In genomic region chr9:104991144-104991953, GRCh38 we compare ENCODE assay signal across 8 cellular contexts.
DNase-seq lines count a peak whose midpoint lies in the region; ATAC-seq and TF ChIP-seq lines count a peak whose summit lies in the region.

No MANE protein-coding gene starts in this region.

- H3K4me1 ChIP-seq in muscle layer of colon (ENCODE audit: insufficient read depth, low read length): peaks cover 33% of the 10 kb centered on the region

- no peaks in the 10 kb centered on the region for H3K36me3 ChIP-seq in muscle layer of colon (ENCODE audit: insufficient read depth, low read length)

- H3K4me1 Mint-ChIP-seq in activated T-cell treated with anti-CD3 and anti-CD28 coated beads, Interleukin-2, amount 50 U/mL, for 4 hours (ENCODE audit: low read depth): peaks cover 39% of the 10 kb centered on the region

- peak overlapping the region; percentile 45 to 82 for H3K4me3 ChIP-seq in muscle layer of colon (ENCODE audit: low read depth in 1 of 2, low read length in 2 of 2)

- H3K9ac ChIP-seq in muscle layer of colon (ENCODE audit: low read length): peak overlapping the region; percentile 50

- ATAC-seq in GM21381 (IDR thresholded peaks at IDR 0.05; ENCODE audit: unreplicated experiment) (peak; percentile 85), esophagus mucosa (peak; percentile 96)
- ATAC-seq in activated T-cell treated with anti-CD3 and anti-CD28 coated beads, Interleukin-2, amount 50 U/mL, for 4 hours: peak; percentile 84 to 86

- H3K36me3 Mint-ChIP-seq in activated T-cell treated with anti-CD3 and anti-CD28 coated beads, Interleukin-2, amount 50 U/mL, for 4 hours (ENCODE audit: insufficient read depth): no peaks in the 10 kb centered on the region

- peak overlapping the region; percentile 86 for H3K27ac ChIP-seq in muscle layer of colon (ENCODE audit: low read depth, low read length)

- DNase-seq in COLO829 (ENCODE audit: low spot score) (peak; percentile 76), HUDEP-2 (lab: John Stamatoyannopoulos, UW; ENCODE audit: unreplicated experiment in 76 of 76) (peak in 72 of 76 experiments; percentile 10 to 90 (median 70))
- peak; percentile 74 for DNase-seq in activated T-cell treated with anti-CD3 and anti-CD28 coated beads, Interleukin-2, amount 50 U/mL, for 4 hours
- peak; percentile 57 to 62 for DNase-seq in stimulated activated CD8-positive, alpha-beta memory T cell treated with anti-CD3 and anti-CD28 coated beads, Interleukin-7, amount 100 ng/mL, for 1 hour (ENCODE audit: low read depth in 2 of 2)

- H3K27me3 ChIP-seq in muscle layer of colon (ENCODE audit: control insufficient read depth in 1 of 2, insufficient read depth in 2 of 2, low read length in 2 of 2): no peaks in the 10 kb centered on the region

- peak overlapping the region; percentile 80 for H3K4me3 Mint-ChIP-seq in activated T-cell treated with anti-CD3 and anti-CD28 coated beads, Interleukin-2, amount 50 U/mL, for 4 hours

- H3K9me3 Mint-ChIP-seq in activated T-cell treated with anti-CD3 and anti-CD28 coated beads, Interleukin-2, amount 50 U/mL, for 4 hours: no peaks in the 10 kb centered on the region

- peaks cover 22% of the 10 kb centered on the region for H3K27me3 Mint-ChIP-seq in activated T-cell treated with anti-CD3 and anti-CD28 coated beads, Interleukin-2, amount 50 U/mL, for 4 hours (ENCODE audit: low read depth)

- no peaks in the 10 kb centered on the region for H3K9me3 ChIP-seq in muscle layer of colon (ENCODE audit: low read length)

TF ChIP-seq in PFSK-1, 5 proteins besides CTCF, POLR2A, EP300 and RAD21:
- TF ChIP-seq FOXP2 (optimal IDR thresholded peaks at IDR 0.05; ENCODE audit: borderline replicate concordance, extremely low read depth, extremely low read length, insufficient read depth) (peak; percentile 7), POLR2AphosphoS5 (IDR thresholded peaks at IDR 0.05; ENCODE audit: low read depth, low read length) (no peak; the same call in 1 of the 2 replicates), SIN3A (IDR thresholded peaks at IDR 0.05; ENCODE audit: borderline replicate concordance, insufficient read depth, low read length) (peak; percentile 32; the same call in 1 of the 2 replicates), REST (IDR thresholded peaks at IDR 0.05; ENCODE audit: insufficient read depth in 1 of 2, low read depth in 2 of 2, low read length in 2 of 2) (no peak)
TF ChIP-seq in PFSK-1: peak in this region for 2.

Comparison
In these comparisons a context has a peak if more than half of its experiments do, and no peak if none do; other contexts are left out.
1. Peak in every context shown above with its lines: DNase-seq, ATAC-seq, H3K4me3 ChIP-seq and H3K27ac ChIP-seq.